8 cellular contexts compared by ENCODE assay signal in genomic region chr1:244836135-244836521, GRCh38. TPM values are rescaled to one million over a fixed set of nuclear protein-coding genes. Genes with fewer than 3 reads are reported as not detected.
DNase-seq lines count a peak whose midpoint lies in the region; ATAC-seq and TF ChIP-seq lines count a peak whose summit lies in the region.

No MANE protein-coding gene starts in this region.

- peaks cover 8% of the 10 kb centered on the region; the same call in 1 of the 2 replicates for H4K20me1 ChIP-seq in GM23338 (replicated peaks; ENCODE audit: insufficient read depth)

- H2AFZ ChIP-seq in GM23338: no peak overlapping the region

- intact Hi-C loops in CD4-positive, alpha-beta T cell (cut with DNase I, micrococcal nuclease): loop anchor here (5.0 to 10.0 kb wide), 4 partner anchors 184 to 1581 kb away; partner anchors contain the start of genes ADSS2 (in 1 of the 2), CEP170 (in 1 of the 2), DESI2 (in 1 of the 2) and SDCCAG8 (in 1 of the 2)
- intact Hi-C loops in vagina (cut with DNase I): loop anchor here (10.0 kb wide), 2 partner anchors 139 to 1571 kb away; no protein-coding TSS in a partner anchor

- no peaks in the 10 kb centered on the region for H3K27me3 Mint-ChIP-seq in CD4-positive, alpha-beta T cell
- H3K27me3 Mint-ChIP-seq in GM23338 (ENCODE audit: insufficient read depth, low read depth, poor library complexity): peaks cover 18% of the 10 kb centered on the region

- no peak for TF ChIP-seq CTCF in CD4-positive, alpha-beta T cell (IDR thresholded peaks at IDR 0.05)
- no peak for TF ChIP-seq CTCF in GM23338 (conservative IDR thresholded peaks at IDR 0.05; ENCODE audit: low read depth in 2 of 2)
- TF ChIP-seq CTCF in vagina (IDR thresholded peaks at IDR 0.05): no peak

- peak overlapping the region; percentile 93 to 96 for H3K9ac ChIP-seq in duodenal mucosa (ENCODE audit: low read depth in 1 of 2, low read length in 2 of 2)

- H3K4me3 ChIP-seq in GM23338: peak overlapping the region; percentile 73
- peak overlapping the region; percentile 84 to 90 for H3K4me3 ChIP-seq in duodenal mucosa (ENCODE audit: low read depth in 1 of 2, low read length in 2 of 2)
- peak overlapping the region; percentile 83 for H3K4me3 ChIP-seq in mononuclear cell (ENCODE audit: low read length)
- H3K4me3 ChIP-seq in vagina: peak overlapping the region; percentile 85

- peaks cover 18% of the 10 kb centered on the region; the same call in 1 of the 2 replicates for H3F3A ChIP-seq in GM23338 (replicated peaks; ENCODE audit: low read depth)

- H3K27ac ChIP-seq in CD4-positive, alpha-beta T cell (ENCODE audit: low read depth, low read length): peak overlapping the region; percentile 97
- H3K27ac ChIP-seq in GM23338 (ENCODE audit: low read depth) (peak overlapping the region; percentile 100), duodenal mucosa (ENCODE audit: low read depth, low read length) (peak overlapping the region; percentile 100), vagina (peak overlapping the region; percentile 99)

- no peak for DNase-seq in CD4-positive, alpha-beta T cell
- DNase-seq in GM23338 (ENCODE audit: low spot score): peak; percentile 44
- DNase-seq in RPMI8226: peak; percentile 31
- DNase-seq in vagina (ENCODE audit: extremely low spot score in 2 of 2): no peak
- no peak for DNase-seq in activated CD4-positive, alpha-beta T cell treated with anti-CD3 and anti-CD28 coated beads for 1 hour

- CTCF ChIA-PET in CD4-positive, alpha-beta T cell (lab: Charles Lee): interaction anchor here (1.0 to 5.9 kb wide), 8 partner anchors 11 to 206 kb away, joined by 3 to 63 read pairs (median 11); partner anchors contain the start of gene HNRNPU

- H3K9me3 ChIP-seq in CD4-positive, alpha-beta T cell (ENCODE audit: control insufficient read depth, low read length): no peaks in the 10 kb centered on the region
- H3K9me3 ChIP-seq in duodenal mucosa (ENCODE audit: control insufficient read depth in 1 of 2, low read length in 2 of 2): no peaks in the 10 kb centered on the region
- H3K9me3 ChIP-seq in mononuclear cell (ENCODE audit: low read depth, low read length): no peaks in the 10 kb centered on the region
- H3K9me3 ChIP-seq in vagina: no peaks in the 10 kb centered on the region

- H3K36me3 ChIP-seq in GM23338 (ENCODE audit: insufficient read depth) (no peaks in the 10 kb centered on the region), duodenal mucosa (ENCODE audit: control insufficient read depth in 1 of 2, insufficient read depth in 2 of 2, low read length in 2 of 2) (peaks cover 4 to 9% of the 10 kb centered on the region in 2 donors), vagina (peaks cover 0 to 6% of the 10 kb centered on the region in 2 donors)

- no peaks in the 10 kb centered on the region for H3K27me3 ChIP-seq in CD4-positive, alpha-beta T cell (ENCODE audit: control insufficient read depth, insufficient read depth, low read length)
- H3K27me3 ChIP-seq in GM23338 (ENCODE audit: insufficient read depth) (no peaks in the 10 kb centered on the region), duodenal mucosa (ENCODE audit: control insufficient read depth in 1 of 2, insufficient read depth in 2 of 2, low read length in 2 of 2) (no peaks in the 10 kb centered on the region), mononuclear cell (ENCODE audit: insufficient read depth, low read length) (no peaks in the 10 kb centered on the region), vagina (no peaks in the 10 kb centered on the region)

- H3K9me3 Mint-ChIP-seq in CD4-positive, alpha-beta T cell: no peaks in the 10 kb centered on the region
- H3K9me3 Mint-ChIP-seq in GM23338: no peaks in the 10 kb centered on the region; the same call in 2 of the 3 replicates

- no peak for TF ChIP-seq POLR2A in vagina (IDR thresholded peaks at IDR 0.05)

- peak overlapping the region; percentile 99 for H3K27ac Mint-ChIP-seq in CD4-positive, alpha-beta T cell
- H3K27ac Mint-ChIP-seq in GM23338: peak overlapping the region; percentile 97

- POLR2A ChIA-PET in CD4-positive, alpha-beta T cell (lab: Charles Lee): interaction anchor here (1.1 to 16.6 kb wide), 14 partner anchors 7 to 1730 kb away, joined by 4 to 1262 read pairs (median 18); partner anchors contain the start of genes CATSPERE, CEP170, CNST and DESI2

- peaks cover 59% of the 10 kb centered on the region for H3K4me1 Mint-ChIP-seq in CD4-positive, alpha-beta T cell (ENCODE audit: low read depth)
- H3K4me1 Mint-ChIP-seq in GM23338: peaks cover 38% of the 10 kb centered on the region

- no peak for ATAC-seq in CD4-positive, alpha-beta T cell (ENCODE audit: poor library complexity)
- peak; percentile 4 for ATAC-seq in GM23338
- no peak for ATAC-seq in HG03469 (IDR thresholded peaks at IDR 0.05; ENCODE audit: unreplicated experiment)

- peak overlapping the region; percentile 82 for H3K4me2 ChIP-seq in GM23338

- H3K9me2 ChIP-seq in GM23338 (ENCODE audit: insufficient read depth): no peaks in the 10 kb centered on the region

- peaks cover 39% of the 10 kb centered on the region for H3K79me2 ChIP-seq in GM23338 (replicated peaks; ENCODE audit: insufficient read depth)

- peaks cover 56% of the 10 kb centered on the region for H3K36me3 Mint-ChIP-seq in CD4-positive, alpha-beta T cell (ENCODE audit: low read depth)
- H3K36me3 Mint-ChIP-seq in GM23338 (ENCODE audit: low read depth): peaks cover 22% of the 10 kb centered on the region

- H3K4me1 ChIP-seq in GM23338 (ENCODE audit: insufficient read depth) (peaks cover 24% of the 10 kb centered on the region), duodenal mucosa (ENCODE audit: control insufficient read depth in 1 of 2, insufficient read depth in 2 of 2, low read length in 2 of 2) (peaks cover 11 to 34% of the 10 kb centered on the region in 2 donors), mononuclear cell (ENCODE audit: insufficient read depth, low read length) (peaks cover 44% of the 10 kb centered on the region), vagina (peaks cover 41% of the 10 kb centered on the region)

- peak overlapping the region; percentile 98 for H3K4me3 Mint-ChIP-seq in CD4-positive, alpha-beta T cell
- peak overlapping the region; percentile 94 for H3K4me3 Mint-ChIP-seq in GM23338

TF ChIP-seq in GM23338, 12 proteins besides CTCF, POLR2A, EP300 and RAD21:
- TF ChIP-seq CREB1 (CRISPR knock-in tag; IDR thresholded peaks at IDR 0.05; ENCODE audit: low read depth) (no peak), EZH2phosphoT487 (IDR thresholded peaks at IDR 0.05; ENCODE audit: unreplicated experiment) (no peak), REST (IDR thresholded peaks at IDR 0.05; ENCODE audit: unreplicated experiment) (no peak), POLR2AphosphoS5 (IDR thresholded peaks at IDR 0.05; ENCODE audit: low read depth) (peak; percentile 51; the same call in 1 of the 2 replicates)

RNA-seq across cellular contexts. Expression of gene COX20, which starts 0.7 kb away (rescaled TPM):
- 10 to 100 TPM; 14.5 to 16.8 TPM for total RNA-seq in CD4-positive, alpha-beta T cell
- 19.3 and 20.0 TPM in 2 replicates for total RNA-seq in GM23338 (2014; rRNA removed; shearing (Covaris generic))
- polyA plus RNA-seq in GM23338 (2016; fragmentation: Nextera tagmentation; extraction: Ambion mirVana): 175 and 187 TPM in 2 replicates
- total RNA-seq in mononuclear cell: 19.7 TPM
- total RNA-seq in vagina: 24.1 TPM

RNA-seq across cellular contexts. Expression of gene HNRNPU, which starts 28.2 kb away (rescaled TPM):
- total RNA-seq in CD4-positive, alpha-beta T cell: 100 to 1,000 TPM; 415 TPM
- total RNA-seq in GM23338 (2014; rRNA removed; shearing (Covaris generic)): 630 and 687 TPM in 2 replicates
- 406 and 422 TPM in 2 replicates for polyA plus RNA-seq in GM23338 (2016; fragmentation: Nextera tagmentation; extraction: Ambion mirVana)
- 436 TPM for total RNA-seq in mononuclear cell
- 293 TPM for total RNA-seq in vagina

Comparison
In these comparisons a context has a peak if more than half of its experiments do, and no peak if none do; other contexts are left out.
1. DNase-seq: peak in GM23338 (single experiment) and RPMI8226 (single experiment); none in CD4-positive, alpha-beta T cell (0 of 10), vagina (0 of 2) and activated CD4-positive, alpha-beta T cell treated with anti-CD3 and anti-CD28 coated beads for 1 hour (single experiment).
2. Peak in every context shown above with its lines, with median percentiles within 50 percentile points of each other: H3K27ac ChIP-seq and H3K4me3 ChIP-seq.